Comparison of ENCODE assay signal across 8 cellular contexts in genomic region chr16:10180771-10181163, GRCh38. TPM values are rescaled to one million over a fixed set of nuclear protein-coding genes. Genes with fewer than 3 reads are reported as not detected.
DNase-seq lines count a peak whose midpoint lies in the region; ATAC-seq and TF ChIP-seq lines count a peak whose summit lies in the region.

No MANE protein-coding gene starts in this region.

- H3K4me2 ChIP-seq in H9 (ENCODE audit: insufficient read depth, insufficient read length, low read length) (peak overlapping the region; percentile 60), smooth muscle cell (peak overlapping the region; percentile 87)

- H2AFZ ChIP-seq in H9 (ENCODE audit: low read length) (no peak overlapping the region), smooth muscle cell (ENCODE audit: low read depth) (no peak overlapping the region)

- TF ChIP-seq CTCF in H9 (conservative IDR thresholded peaks at IDR 0.05), result peak; percentile 75
- TF ChIP-seq CTCF in smooth muscle cell (IDR thresholded peaks at IDR 0.05; ENCODE audit: borderline replicate concordance, insufficient read depth, poor library complexity, severe bottlenecking), result peak; percentile 59

- H4K20me1 ChIP-seq in H9 (ENCODE audit: control insufficient read depth, insufficient read depth, insufficient read length) (no peaks in the 10 kb centered on the region), smooth muscle cell (ENCODE audit: low read depth) (no peaks in the 10 kb centered on the region)

- peaks cover 0 to 2% (median 0%) of the 10 kb centered on the region in 3 experiments; a peak in 2 of 7 replicates for H3K36me3 Mint-ChIP-seq in H9 (ENCODE audit: insufficient read depth in 1 of 3, low read depth in 3 of 3)
- no peaks in the 10 kb centered on the region for H3K36me3 Mint-ChIP-seq in activated CD4-positive, alpha-beta memory T cell treated with anti-CD3 and anti-CD28 coated beads for 36 hours

- ATAC-seq in GM21360 (IDR thresholded peaks at IDR 0.05; ENCODE audit: unreplicated experiment) (no peak), HG02870 (IDR thresholded peaks at IDR 0.05; ENCODE audit: unreplicated experiment) (no peak), GM19328 (IDR thresholded peaks at IDR 0.05; ENCODE audit: unreplicated experiment) (no peak)

- H4K8ac ChIP-seq in H9 (replicated peaks; ENCODE audit: insufficient read length, low read depth, low read length), result no peak overlapping the region

- no peak overlapping the region for H3T11ph ChIP-seq in H9 (ENCODE audit: low read length)

- no peak overlapping the region for H2BK12ac ChIP-seq in H9 (ENCODE audit: insufficient read length, low read depth, low read length)

- no peaks in the 10 kb centered on the region for H3K79me1 ChIP-seq in H9 (ENCODE audit: insufficient read depth, low read depth, low read length, poor library complexity, severe bottlenecking)

- H3K23me2 ChIP-seq in H9 (ENCODE audit: insufficient read length, low read depth, low read length, poor library complexity, severe bottlenecking), result peaks cover 21% of the 10 kb centered on the region

- peaks cover 8% of the 10 kb centered on the region in 2 experiments for H3K4me1 Mint-ChIP-seq in H9
- peaks cover 3% of the 10 kb centered on the region for H3K4me1 Mint-ChIP-seq in activated CD4-positive, alpha-beta memory T cell treated with anti-CD3 and anti-CD28 coated beads for 36 hours (ENCODE audit: low read depth)

- intact Hi-C loops in activated CD4-positive, alpha-beta memory T cell treated with anti-CD3 and anti-CD28 coated beads for 36 hours (cut with micrococcal nuclease), result loop anchor here (2.0 kb wide), 1 partner anchor 1042 kb away; no protein-coding TSS in a partner anchor
- intact Hi-C loops in head of caudate nucleus (cut with DNase I), result loop anchor here (5.0 to 10.0 kb wide), 2 partner anchors 136 to 533 kb away; no protein-coding TSS in a partner anchor

- CTCF ChIA-PET in activated CD4-positive, alpha-beta memory T cell treated with anti-CD3 and anti-CD28 coated beads for 36 hours (lab: Charles Lee), result interaction anchor here (1.3 to 1.6 kb wide), 2 partner anchors 1042 to 1614 kb away, joined by 4 to 5 read pairs; no protein-coding TSS in a partner anchor

- H2BK5ac ChIP-seq in H9 (ENCODE audit: insufficient read length, low read length), result no peak overlapping the region

- H3K79me2 ChIP-seq in H9 (ENCODE audit: insufficient read depth, low read length) (no peaks in the 10 kb centered on the region), smooth muscle cell (ENCODE audit: low read depth) (no peaks in the 10 kb centered on the region)

- POLR2A ChIA-PET in activated CD4-positive, alpha-beta memory T cell treated with anti-CD3 and anti-CD28 coated beads for 36 hours (lab: Charles Lee), result no interaction called here

- H2BK15ac ChIP-seq in H9 (ENCODE audit: low read depth, low read length), result no peak overlapping the region

- no peaks in the 10 kb centered on the region for H3K36me3 ChIP-seq in smooth muscle cell (ENCODE audit: low read depth)

- H3K18ac ChIP-seq in H9 (ENCODE audit: insufficient read length, low read depth, low read length), result no peak overlapping the region

- no peaks in the 10 kb centered on the region for H3K9me3 Mint-ChIP-seq in H9
- no peaks in the 10 kb centered on the region for H3K9me3 Mint-ChIP-seq in activated CD4-positive, alpha-beta memory T cell treated with anti-CD3 and anti-CD28 coated beads for 36 hours

- no peak overlapping the region for H3K14ac ChIP-seq in H9 (ENCODE audit: insufficient read depth, low read length)

- H2BK20ac ChIP-seq in H9 (ENCODE audit: low read depth, low read length, poor library complexity, severe bottlenecking), result no peak overlapping the region

- H3F3A ChIP-seq in smooth muscle cell (ENCODE audit: low read depth), result no peaks in the 10 kb centered on the region

- no peak overlapping the region for H3K4ac ChIP-seq in H9 (ENCODE audit: low read depth, low read length)

- no peak overlapping the region for H4K91ac ChIP-seq in H9 (ENCODE audit: insufficient read length, low read depth, low read length)

- peaks cover 84% of the 10 kb centered on the region for H3K27me3 Mint-ChIP-seq in H9 (ENCODE audit: low read depth)
- peaks cover 42% of the 10 kb centered on the region for H3K27me3 Mint-ChIP-seq in activated CD4-positive, alpha-beta memory T cell treated with anti-CD3 and anti-CD28 coated beads for 36 hours

- H3K4me3 Mint-ChIP-seq in H9, result peak overlapping the region; percentile 64 to 84
- H3K4me3 Mint-ChIP-seq in activated CD4-positive, alpha-beta memory T cell treated with anti-CD3 and anti-CD28 coated beads for 36 hours, result no peak overlapping the region

- no CpG with 5 or more reads among the region's 24 CpGs for WGBS in H9 (ENCODE audit: extremely low coverage, insufficient read length, low lambda C conversion rate)
- WGBS in smooth muscle cell (ENCODE audit: low lambda C conversion rate), result 3% methylated on average over 20 of the region's 24 CpGs

- no peak overlapping the region for H2AK5ac ChIP-seq in H9 (ENCODE audit: insufficient read length, low read length)

- H3K4me1 ChIP-seq in H9 (ENCODE audit: insufficient read depth, low read length) (no peaks in the 10 kb centered on the region), smooth muscle cell (ENCODE audit: low read depth) (peaks cover 14% of the 10 kb centered on the region)

- no peak overlapping the region for H2BK120ac ChIP-seq in H9 (ENCODE audit: low read depth, low read length, poor library complexity, severe bottlenecking)

- H4K5ac ChIP-seq in H9 (ENCODE audit: insufficient read length, low read depth, low read length), result no peak overlapping the region

- H3K27ac ChIP-seq in H9 (ENCODE audit: insufficient read length, low read depth, low read length), result no peak overlapping the region
- no peak overlapping the region for H3K27ac ChIP-seq in smooth muscle cell (ENCODE audit: low read depth)

- peak overlapping the region; percentile 45 for H3K4me3 ChIP-seq in smooth muscle cell

- H3K9ac ChIP-seq in H9 (ENCODE audit: extremely low read depth, insufficient read length, low read length) (no peak overlapping the region), smooth muscle cell (ENCODE audit: low read depth) (no peak overlapping the region)

- H3K27me3 ChIP-seq in H9 (ENCODE audit: insufficient read depth, low read length), result peaks cover 25% of the 10 kb centered on the region; the same call in 1 of the 2 replicates
- H3K27me3 ChIP-seq in smooth muscle cell (ENCODE audit: low read depth), result peaks cover 70% of the 10 kb centered on the region

- DNase-seq in H9, result peak; percentile 90
- peak; percentile 41 for DNase-seq in activated CD4-positive, alpha-beta memory T cell treated with anti-CD3 and anti-CD28 coated beads for 36 hours
- peak; percentile 13 to 87 (median 69) for DNase-seq in head of caudate nucleus
- DNase-seq in smooth muscle cell (lab: John Stamatoyannopoulos, UW; ENCODE audit: unreplicated experiment), result no peak
- no peak for DNase-seq in NCI-H1417 treated with DMSO at 0.1 percent for 48 hours (lab: John Stamatoyannopoulos, UW)

- H3K27ac Mint-ChIP-seq in H9, result no peak overlapping the region
- no peak overlapping the region for H3K27ac Mint-ChIP-seq in activated CD4-positive, alpha-beta memory T cell treated with anti-CD3 and anti-CD28 coated beads for 36 hours

- no peak overlapping the region for H3K23ac ChIP-seq in H9 (ENCODE audit: insufficient read length, low read depth, low read length)

- no peak overlapping the region for H3K56ac ChIP-seq in H9 (ENCODE audit: insufficient read length, low read depth, low read length)

- no peaks in the 10 kb centered on the region for H3K9me3 ChIP-seq in H9 (ENCODE audit: control insufficient read depth, low read depth, low read length)
- no peaks in the 10 kb centered on the region for H3K9me3 ChIP-seq in smooth muscle cell (replicated peaks; ENCODE audit: low read depth)

RNA-seq across cellular contexts. Expression of gene GRIN2A, which starts 1.5 kb away (rescaled TPM):
- total RNA-seq in H9 (2021), result 0.94 and 1.5 TPM in 2 replicates
- not detected for total RNA-seq in activated CD4-positive, alpha-beta memory T cell treated with anti-CD3 and anti-CD28 coated beads for 36 hours
- total RNA-seq in smooth muscle cell, result 0.13 and 0.36 TPM in 2 replicates
- polyA plus RNA-seq in smooth muscle cell, result 0.02 and 0.04 TPM in 2 replicates

Comparison
In these comparisons a context has a peak if more than half of its experiments do, and no peak if none do; other contexts are left out.
1. DNase-seq: peak in H9 (single experiment), activated CD4-positive, alpha-beta memory T cell treated with anti-CD3 and anti-CD28 coated beads for 36 hours (single experiment) and head of caudate nucleus (42 of 42); none in smooth muscle cell (single experiment) and NCI-H1417 treated with DMSO at 0.1 percent for 48 hours (single experiment).